1 cellular context compared by ENCODE assay signal in genomic region chr11:76380977-76381719, GRCh38.
TF ChIP-seq lines count a peak whose summit lies in the region.

Gene GVQW3 (plus strand): TSS chr11:76381323. CDS start chr11:76381829, 506 bp downstream.
Gene THAP12 (minus strand): TSS chr11:76381132. CDS start chr11:76380836, 296 bp downstream.

TF ChIP-seq in HEK293, 187 proteins besides CTCF, POLR2A, EP300 and RAD21 (continued from another document and continues in another):
- TF ChIP-seq, protein P1, sequence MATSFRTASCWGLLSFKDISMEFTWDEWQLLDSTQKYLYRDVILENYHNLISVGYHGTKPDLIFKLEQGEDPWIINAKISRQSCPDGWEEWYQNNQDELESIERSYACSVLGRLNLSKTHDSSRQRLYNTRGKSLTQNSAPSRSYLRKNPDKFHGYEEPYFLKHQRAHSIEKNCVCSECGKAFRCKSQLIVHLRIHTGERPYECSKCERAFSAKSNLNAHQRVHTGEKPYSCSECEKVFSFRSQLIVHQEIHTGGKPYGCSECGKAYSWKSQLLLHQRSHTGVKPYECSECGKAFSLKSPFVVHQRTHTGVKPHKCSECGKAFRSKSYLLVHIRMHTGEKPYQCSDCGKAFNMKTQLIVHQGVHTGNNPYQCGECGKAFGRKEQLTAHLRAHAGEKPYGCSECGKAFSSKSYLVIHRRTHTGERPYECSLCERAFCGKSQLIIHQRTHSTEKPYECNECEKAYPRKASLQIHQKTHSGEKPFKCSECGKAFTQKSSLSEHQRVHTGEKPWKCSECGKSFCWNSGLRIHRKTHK (tag by site-specific recombination; IDR thresholded peaks at IDR 0.05): no peak
- no peak for TF ChIP-seq ZNF639 (tag by site-specific recombination; IDR thresholded peaks at IDR 0.05)
- TF ChIP-seq ZNF23 (tag by site-specific recombination; IDR thresholded peaks at IDR 0.05; ENCODE audit: borderline replicate concordance): no peak
- TF ChIP-seq ZNF585B (tag by site-specific recombination; IDR thresholded peaks at IDR 0.05): no peak
- no peak for TF ChIP-seq ZNF211 (tag by site-specific recombination; IDR thresholded peaks at IDR 0.05; ENCODE audit: low read depth)
- TF ChIP-seq, protein P2, sequence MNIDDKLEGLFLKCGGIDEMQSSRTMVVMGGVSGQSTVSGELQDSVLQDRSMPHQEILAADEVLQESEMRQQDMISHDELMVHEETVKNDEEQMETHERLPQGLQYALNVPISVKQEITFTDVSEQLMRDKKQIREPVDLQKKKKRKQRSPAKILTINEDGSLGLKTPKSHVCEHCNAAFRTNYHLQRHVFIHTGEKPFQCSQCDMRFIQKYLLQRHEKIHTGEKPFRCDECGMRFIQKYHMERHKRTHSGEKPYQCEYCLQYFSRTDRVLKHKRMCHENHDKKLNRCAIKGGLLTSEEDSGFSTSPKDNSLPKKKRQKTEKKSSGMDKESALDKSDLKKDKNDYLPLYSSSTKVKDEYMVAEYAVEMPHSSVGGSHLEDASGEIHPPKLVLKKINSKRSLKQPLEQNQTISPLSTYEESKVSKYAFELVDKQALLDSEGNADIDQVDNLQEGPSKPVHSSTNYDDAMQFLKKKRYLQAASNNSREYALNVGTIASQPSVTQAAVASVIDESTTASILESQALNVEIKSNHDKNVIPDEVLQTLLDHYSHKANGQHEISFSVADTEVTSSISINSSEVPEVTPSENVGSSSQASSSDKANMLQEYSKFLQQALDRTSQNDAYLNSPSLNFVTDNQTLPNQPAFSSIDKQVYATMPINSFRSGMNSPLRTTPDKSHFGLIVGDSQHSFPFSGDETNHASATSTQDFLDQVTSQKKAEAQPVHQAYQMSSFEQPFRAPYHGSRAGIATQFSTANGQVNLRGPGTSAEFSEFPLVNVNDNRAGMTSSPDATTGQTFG (tag by site-specific recombination; IDR thresholded peaks at IDR 0.05; ENCODE audit: borderline replicate concordance): no peak
- TF ChIP-seq ZNF777 (tag by site-specific recombination; IDR thresholded peaks at IDR 0.05; ENCODE audit: borderline replicate concordance): no peak
- no peak for TF ChIP-seq ZNF707 (tag by site-specific recombination; IDR thresholded peaks at IDR 0.05)
- no peak for TF ChIP-seq ZNF175 (tag by site-specific recombination; IDR thresholded peaks at IDR 0.05)
- no peak for TF ChIP-seq ZNF311 (tag by site-specific recombination; IDR thresholded peaks at IDR 0.05; ENCODE audit: borderline replicate concordance)
- TF ChIP-seq KLF10 (tag by site-specific recombination; IDR thresholded peaks at IDR 0.05): peak; percentile 58; the same call in 1 of the 2 replicates
- no peak for TF ChIP-seq HOXA7 (CRISPR knock-in tag; IDR thresholded peaks at IDR 0.05; ENCODE audit: borderline replicate concordance)
- no peak for TF ChIP-seq ZNF561 (tag by site-specific recombination; IDR thresholded peaks at IDR 0.05; ENCODE audit: borderline replicate concordance)
- no peak for TF ChIP-seq ZNF426 (tag by site-specific recombination; IDR thresholded peaks at IDR 0.05)
- peak; percentile 92 for TF ChIP-seq ZNF398 (tag by site-specific recombination; IDR thresholded peaks at IDR 0.05)
- no peak for TF ChIP-seq ZBTB48 (tag by site-specific recombination; IDR thresholded peaks at IDR 0.05)
- TF ChIP-seq ZNF623 (tag by site-specific recombination; IDR thresholded peaks at IDR 0.05): no peak
- TF ChIP-seq ZNF214 (tag by site-specific recombination; IDR thresholded peaks at IDR 0.05; ENCODE audit: borderline replicate concordance): no peak
- no peak for TF ChIP-seq ZNF530 (tag by site-specific recombination; IDR thresholded peaks at IDR 0.05; ENCODE audit: low read depth)
- no peak for TF ChIP-seq ZNF555 (tag by site-specific recombination; conservative IDR thresholded peaks at IDR 0.05)
- no peak for TF ChIP-seq ZBTB7A (tag by site-specific recombination; IDR thresholded peaks at IDR 0.05; ENCODE audit: low read depth)
- TF ChIP-seq ZNF548 (tag by site-specific recombination; IDR thresholded peaks at IDR 0.05): no peak
- TF ChIP-seq ZNF391 (tag by site-specific recombination; IDR thresholded peaks at IDR 0.05; ENCODE audit: borderline replicate concordance, low read depth): no peak; the same call in 1 of the 2 replicates
- peak; percentile 68; the same call in 1 of the 2 replicates for TF ChIP-seq KLF16 (tag by site-specific recombination; IDR thresholded peaks at IDR 0.05)
- TF ChIP-seq, protein P3, sequence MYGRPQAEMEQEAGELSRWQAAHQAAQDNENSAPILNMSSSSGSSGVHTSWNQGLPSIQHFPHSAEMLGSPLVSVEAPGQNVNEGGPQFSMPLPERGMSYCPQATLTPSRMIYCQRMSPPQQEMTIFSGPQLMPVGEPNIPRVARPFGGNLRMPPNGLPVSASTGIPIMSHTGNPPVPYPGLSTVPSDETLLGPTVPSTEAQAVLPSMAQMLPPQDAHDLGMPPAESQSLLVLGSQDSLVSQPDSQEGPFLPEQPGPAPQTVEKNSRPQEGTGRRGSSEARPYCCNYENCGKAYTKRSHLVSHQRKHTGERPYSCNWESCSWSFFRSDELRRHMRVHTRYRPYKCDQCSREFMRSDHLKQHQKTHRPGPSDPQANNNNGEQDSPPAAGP (tag by site-specific recombination; IDR thresholded peaks at IDR 0.05): peak; percentile 76; the same call in 1 of the 2 replicates
- TF ChIP-seq, protein P4, sequence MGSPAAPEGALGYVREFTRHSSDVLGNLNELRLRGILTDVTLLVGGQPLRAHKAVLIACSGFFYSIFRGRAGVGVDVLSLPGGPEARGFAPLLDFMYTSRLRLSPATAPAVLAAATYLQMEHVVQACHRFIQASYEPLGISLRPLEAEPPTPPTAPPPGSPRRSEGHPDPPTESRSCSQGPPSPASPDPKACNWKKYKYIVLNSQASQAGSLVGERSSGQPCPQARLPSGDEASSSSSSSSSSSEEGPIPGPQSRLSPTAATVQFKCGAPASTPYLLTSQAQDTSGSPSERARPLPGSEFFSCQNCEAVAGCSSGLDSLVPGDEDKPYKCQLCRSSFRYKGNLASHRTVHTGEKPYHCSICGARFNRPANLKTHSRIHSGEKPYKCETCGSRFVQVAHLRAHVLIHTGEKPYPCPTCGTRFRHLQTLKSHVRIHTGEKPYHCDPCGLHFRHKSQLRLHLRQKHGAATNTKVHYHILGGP (tag by site-specific recombination; IDR thresholded peaks at IDR 0.05): no peak
- no peak for TF ChIP-seq RBAK (tag by site-specific recombination; IDR thresholded peaks at IDR 0.05)
- TF ChIP-seq ZFHX2 (tag by site-specific recombination; conservative IDR thresholded peaks at IDR 0.05): peak; percentile 98
- TF ChIP-seq, protein P5, sequence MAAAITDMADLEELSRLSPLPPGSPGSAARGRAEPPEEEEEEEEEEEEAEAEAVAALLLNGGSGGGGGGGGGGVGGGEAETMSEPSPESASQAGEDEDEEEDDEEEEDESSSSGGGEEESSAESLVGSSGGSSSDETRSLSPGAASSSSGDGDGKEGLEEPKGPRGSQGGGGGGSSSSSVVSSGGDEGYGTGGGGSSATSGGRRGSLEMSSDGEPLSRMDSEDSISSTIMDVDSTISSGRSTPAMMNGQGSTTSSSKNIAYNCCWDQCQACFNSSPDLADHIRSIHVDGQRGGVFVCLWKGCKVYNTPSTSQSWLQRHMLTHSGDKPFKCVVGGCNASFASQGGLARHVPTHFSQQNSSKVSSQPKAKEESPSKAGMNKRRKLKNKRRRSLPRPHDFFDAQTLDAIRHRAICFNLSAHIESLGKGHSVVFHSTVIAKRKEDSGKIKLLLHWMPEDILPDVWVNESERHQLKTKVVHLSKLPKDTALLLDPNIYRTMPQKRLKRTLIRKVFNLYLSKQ (tag by site-specific recombination; IDR thresholded peaks at IDR 0.05; ENCODE audit: borderline replicate concordance): no peak
- TF ChIP-seq, protein P6, sequence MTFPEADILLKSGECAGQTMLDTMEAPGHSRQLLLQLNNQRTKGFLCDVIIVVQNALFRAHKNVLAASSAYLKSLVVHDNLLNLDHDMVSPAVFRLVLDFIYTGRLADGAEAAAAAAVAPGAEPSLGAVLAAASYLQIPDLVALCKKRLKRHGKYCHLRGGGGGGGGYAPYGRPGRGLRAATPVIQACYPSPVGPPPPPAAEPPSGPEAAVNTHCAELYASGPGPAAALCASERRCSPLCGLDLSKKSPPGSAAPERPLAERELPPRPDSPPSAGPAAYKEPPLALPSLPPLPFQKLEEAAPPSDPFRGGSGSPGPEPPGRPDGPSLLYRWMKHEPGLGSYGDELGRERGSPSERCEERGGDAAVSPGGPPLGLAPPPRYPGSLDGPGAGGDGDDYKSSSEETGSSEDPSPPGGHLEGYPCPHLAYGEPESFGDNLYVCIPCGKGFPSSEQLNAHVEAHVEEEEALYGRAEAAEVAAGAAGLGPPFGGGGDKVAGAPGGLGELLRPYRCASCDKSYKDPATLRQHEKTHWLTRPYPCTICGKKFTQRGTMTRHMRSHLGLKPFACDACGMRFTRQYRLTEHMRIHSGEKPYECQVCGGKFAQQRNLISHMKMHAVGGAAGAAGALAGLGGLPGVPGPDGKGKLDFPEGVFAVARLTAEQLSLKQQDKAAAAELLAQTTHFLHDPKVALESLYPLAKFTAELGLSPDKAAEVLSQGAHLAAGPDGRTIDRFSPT (tag by site-specific recombination; IDR thresholded peaks at IDR 0.05): peak; percentile 61; the same call in 1 of the 2 replicates
- no peak for TF ChIP-seq ZFP3 (tag by site-specific recombination; IDR thresholded peaks at IDR 0.05; ENCODE audit: low read depth)
- no peak for TF ChIP-seq ZSCAN5A (tag by site-specific recombination; IDR thresholded peaks at IDR 0.05)
- no peak for TF ChIP-seq HOXC10 (CRISPR knock-in tag; IDR thresholded peaks at IDR 0.05)
- no peak; the same call in 1 of the 2 replicates for TF ChIP-seq ZBTB44 (tag by site-specific recombination; IDR thresholded peaks at IDR 0.05)
- TF ChIP-seq ZNF830 (tag by site-specific recombination; IDR thresholded peaks at IDR 0.05; ENCODE audit: low read depth): no peak
- TF ChIP-seq, protein P7, sequence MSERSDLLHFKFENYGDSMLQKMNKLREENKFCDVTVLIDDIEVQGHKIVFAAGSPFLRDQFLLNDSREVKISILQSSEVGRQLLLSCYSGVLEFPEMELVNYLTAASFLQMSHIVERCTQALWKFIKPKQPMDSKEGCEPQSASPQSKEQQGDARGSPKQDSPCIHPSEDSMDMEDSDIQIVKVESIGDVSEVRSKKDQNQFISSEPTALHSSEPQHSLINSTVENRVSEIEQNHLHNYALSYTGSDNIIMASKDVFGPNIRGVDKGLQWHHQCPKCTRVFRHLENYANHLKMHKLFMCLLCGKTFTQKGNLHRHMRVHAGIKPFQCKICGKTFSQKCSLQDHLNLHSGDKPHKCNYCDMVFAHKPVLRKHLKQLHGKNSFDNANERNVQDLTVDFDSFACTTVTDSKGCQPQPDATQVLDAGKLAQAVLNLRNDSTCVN (tag by site-specific recombination; optimal IDR thresholded peaks at IDR 0.05): peak; percentile 99
- no peak for TF ChIP-seq ZNF114 (tag by site-specific recombination; IDR thresholded peaks at IDR 0.05)
- TF ChIP-seq ZNF354C (tag by site-specific recombination; IDR thresholded peaks at IDR 0.05; ENCODE audit: borderline replicate concordance, low read depth): no peak
- TF ChIP-seq ZNF791 (tag by site-specific recombination; IDR thresholded peaks at IDR 0.05): no peak
- peak; percentile 44 for TF ChIP-seq GLIS1 (tag by site-specific recombination; IDR thresholded peaks at IDR 0.05)
- peak; percentile 91 for TF ChIP-seq SP2 (tag by site-specific recombination; IDR thresholded peaks at IDR 0.05)
- TF ChIP-seq TRIM28 (IDR thresholded peaks at IDR 0.05; ENCODE audit: borderline replicate concordance, low read length): no peak
